In the genomic region with DNA sequence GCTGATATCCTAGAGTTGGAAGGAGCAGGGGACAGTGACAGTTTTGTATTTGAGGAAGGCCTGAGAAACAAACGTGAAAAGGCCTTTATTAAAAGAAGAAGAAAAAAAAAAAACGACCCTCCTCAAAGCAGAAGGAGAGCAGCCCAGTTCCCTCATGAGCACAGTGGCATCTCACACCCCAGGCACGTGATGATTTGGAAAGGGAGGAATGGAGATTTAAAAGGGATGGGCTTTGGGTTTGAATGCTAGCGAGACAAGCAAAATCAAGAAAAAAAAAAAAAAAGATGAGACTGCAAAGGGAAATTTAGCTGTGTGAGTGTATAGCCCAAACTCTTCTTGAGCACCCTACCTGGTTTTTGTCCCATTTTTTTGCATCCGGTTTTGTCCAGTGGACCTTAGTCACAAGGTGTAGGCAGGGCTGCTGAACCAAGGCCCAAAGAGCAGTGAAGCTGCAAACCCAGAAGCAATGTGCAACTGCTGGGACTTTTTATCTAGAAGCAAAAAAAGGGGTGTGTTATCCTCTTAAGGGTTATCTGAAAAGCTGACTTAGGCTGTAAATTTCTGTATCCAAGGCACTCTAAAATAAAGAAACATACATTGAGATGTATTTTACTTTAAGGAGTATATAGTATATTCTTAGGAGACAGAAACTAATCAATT, we compare ENCODE assay signal across 9 cellular contexts. TPM values are rescaled to one million over a fixed set of nuclear protein-coding genes. Genes with fewer than 3 reads are reported as not detected.
DNase-seq lines count a peak whose midpoint lies in the region; ATAC-seq, FAIRE-seq and TF ChIP-seq lines count a peak whose summit lies in the region.
"Had no signal": no experiment of that assay in that cellular context is flagged by ENCODE, and none has a peak within 500 bp of the region (broad histone marks: within the 10 kb centered on the region; RNA-seq: fewer than 3 reads in every experiment).

No MANE protein-coding gene starts in this region.

- intact Hi-C loops in GM12878 (cut with micrococcal nuclease; ENCODE audit: unreplicated experiment), result no loop called here
- intact Hi-C loops in thyroid gland (cut with DNase I), result loop anchor here (10.0 kb wide), 1 partner anchor 52 kb away; the partner anchor contains the start of gene RREB1
- intact Hi-C loops in testis (cut with DNase I; ENCODE audit: low total_unique reads), result no loop called here

- peaks cover 2% of the 10 kb centered on the region for H3K27me3 Mint-ChIP-seq in activated T-cell treated with anti-CD3 and anti-CD28 coated beads, Interleukin-2, amount 50 U/mL, for 4 hours (ENCODE audit: low read depth)
- no peaks in the 10 kb centered on the region for H3K27me3 Mint-ChIP-seq in mesothelial cell of epicardium (ENCODE audit: low read depth)

- H3K9me3 Mint-ChIP-seq in activated T-cell treated with anti-CD3 and anti-CD28 coated beads, Interleukin-2, amount 50 U/mL, for 4 hours, result no peaks in the 10 kb centered on the region
- no peaks in the 10 kb centered on the region for H3K9me3 Mint-ChIP-seq in mesothelial cell of epicardium

- H3K27me3 ChIP-seq in GM12878 (replicated peaks in 1 of 2; ENCODE audit: control insufficient read depth in 2 of 2, insufficient read depth in 2 of 2, low read length in 1 of 2), result peaks cover 0 to 5% of the 10 kb centered on the region in 2 experiments; a peak in 3 of 4 replicates
- H3K27me3 ChIP-seq in thyroid gland, result no peaks in the 10 kb centered on the region
- no peaks in the 10 kb centered on the region for H3K27me3 ChIP-seq in testis

- DNase-seq in activated T-cell treated with anti-CD3 and anti-CD28 coated beads, Interleukin-2, amount 50 U/mL, for 4 hours, result no peak
- no peak for DNase-seq in activated T-cell treated with anti-CD3 and anti-CD28 coated beads, Interleukin-2, amount 50 U/mL, for 1 hour
- no peak for DNase-seq in GM12878 (ENCODE audit: low read depth, low spot score)
- DNase-seq in mesothelial cell of epicardium (ENCODE audit: low spot score in 2 of 2, unreplicated experiment in 2 of 2), result no peak
- peak; percentile 78 to 81 for DNase-seq in thyroid gland
- DNase-seq in amniotic stem cell (lab: John Stamatoyannopoulos, UW), result no peak
- no peak for DNase-seq in testis

- SMC1A ChIA-PET in GM12878 (lab: Charles Lee; ENCODE audit: uncharacterized antibody, unreplicated experiment), result interaction anchor here (0.8 kb wide), 1 partner anchor 17 kb away, joined by 3 read pairs; no protein-coding TSS in a partner anchor

- no peak for ATAC-seq in activated T-cell treated with anti-CD3 and anti-CD28 coated beads, Interleukin-2, amount 50 U/mL, for 4 hours
- no peak for ATAC-seq in GM12878
- no peak for ATAC-seq in GM18907 (IDR thresholded peaks at IDR 0.05; ENCODE audit: unreplicated experiment)

- FAIRE-seq in GM12878 (lab: Jason Lieb, UNC), result no peak
- FAIRE-seq: GM18507 had no signal

- POLR2A ChIA-PET in GM12878 (lab: Charles Lee), result interaction anchor here (0.6 to 1.3 kb wide), 2 partner anchors 17 to 314 kb away, joined by 3 read pairs; no protein-coding TSS in a partner anchor

- CTCF ChIA-PET in GM12878 (lab: Yijun Ruan, JAX), result interaction anchor here (1.0 kb wide), 1 partner anchor 9 kb away, joined by 3 read pairs; no protein-coding TSS in a partner anchor

- peak overlapping the region; percentile 69 for H3K4me3 Mint-ChIP-seq in activated T-cell treated with anti-CD3 and anti-CD28 coated beads, Interleukin-2, amount 50 U/mL, for 4 hours
- H3K4me3 Mint-ChIP-seq in mesothelial cell of epicardium, result peak overlapping the region; percentile 66

- WGBS in GM12878 (ENCODE audit: insufficient coverage, insufficient replicate concordance, low lambda C conversion rate, missing lambda C conversion rate), result 49% methylated on average over 5 of the region's 5 CpGs
- WGBS in thyroid gland, 2 donors, result 44 to 50% methylated on average over 5 of the region's 5 CpGs
- WGBS in testis, 2 donors, result 10 to 15% methylated on average over 5 of the region's 5 CpGs

- in situ Hi-C loops in GM12878 (cut with MboI), result no loop called here

- no peaks in the 10 kb centered on the region for H4K20me1 ChIP-seq in GM12878 (ENCODE audit: control insufficient read depth, insufficient read depth)

- H3K9ac ChIP-seq in GM12878 (ENCODE audit: control insufficient read depth, insufficient read depth, low read length), result no peak overlapping the region

- TF ChIP-seq POLR2A in GM12878 (IDR thresholded peaks at IDR 0.05; ENCODE audit: low read depth, low read length) (no peak), thyroid gland (IDR thresholded peaks at IDR 0.05) (peak in 1 of 2 donors; percentile 30), testis (IDR thresholded peaks at IDR 0.05) (no peak)

- H3K9me3 ChIP-seq in GM12878 (replicated peaks; ENCODE audit: control insufficient read depth, insufficient read depth, low read length) (no peaks in the 10 kb centered on the region), thyroid gland (no peaks in the 10 kb centered on the region), testis (no peaks in the 10 kb centered on the region)

- TF ChIP-seq CTCF in GM12878 (IDR thresholded peaks at IDR 0.05 in 2 of 3, conservative IDR thresholded peaks at IDR 0.05 in 1 of 3; ENCODE audit: control insufficient read depth in 2 of 3, extremely low read depth in 1 of 3, insufficient read depth in 1 of 3, low read depth in 3 of 3, low read length in 3 of 3), result no peak
- TF ChIP-seq CTCF in mesothelial cell of epicardium (IDR thresholded peaks at IDR 0.05; ENCODE audit: unreplicated experiment), result no peak
- TF ChIP-seq CTCF in thyroid gland (IDR thresholded peaks at IDR 0.05), result peak in 1 of 6 experiments; percentile 4
- TF ChIP-seq CTCF in testis (IDR thresholded peaks at IDR 0.05), result no peak

- no peak for TF ChIP-seq RAD21 in GM12878 (IDR thresholded peaks at IDR 0.05; ENCODE audit: insufficient read depth, low read depth, low read length)

- peaks cover 5% of the 10 kb centered on the region for H3K4me1 ChIP-seq in GM12878 (ENCODE audit: control insufficient read depth, insufficient read depth, low read length)
- peaks cover 4 to 30% of the 10 kb centered on the region in 2 donors for H3K4me1 ChIP-seq in thyroid gland
- H3K4me1 ChIP-seq in testis, result peaks cover 9% of the 10 kb centered on the region

- H3K36me3 ChIP-seq in GM12878 (ENCODE audit: control insufficient read depth in 2 of 2, insufficient read depth in 2 of 2, low read length in 1 of 2), result no peaks in the 10 kb centered on the region
- no peaks in the 10 kb centered on the region for H3K36me3 ChIP-seq in thyroid gland
- no peaks in the 10 kb centered on the region for H3K36me3 ChIP-seq in testis (ENCODE audit: low read depth, missing control alignments)

- no peak overlapping the region for H3K27ac ChIP-seq in GM12878 (ENCODE audit: control insufficient read depth, insufficient read depth)
- peak overlapping the region; percentile 88 to 97 (median 95) for H3K27ac ChIP-seq in thyroid gland
- peak overlapping the region in 1 of 2 donors; percentile 90 for H3K27ac ChIP-seq in testis

- no peak overlapping the region for H3K4me3 ChIP-seq in GM12878
- H3K4me3 ChIP-seq in thyroid gland (replicated peaks in 1 of 3), result no peak overlapping the region
- peak overlapping the region in 1 of 2 donors; percentile 80 for H3K4me3 ChIP-seq in testis

- BruUV-seq in GM12878 (replicated peaks; lab: Mats Ljungman, UMichigan), result no TSS peak

- H3K4me2 ChIP-seq in GM12878 (ENCODE audit: control insufficient read depth, insufficient read depth), result no peak overlapping the region

- H3K4me1 Mint-ChIP-seq in activated T-cell treated with anti-CD3 and anti-CD28 coated beads, Interleukin-2, amount 50 U/mL, for 4 hours (ENCODE audit: low read depth), result peaks cover 9% of the 10 kb centered on the region
- peaks cover 16% of the 10 kb centered on the region for H3K4me1 Mint-ChIP-seq in mesothelial cell of epicardium

- TF ChIP-seq EP300 in GM12878 (IDR thresholded peaks at IDR 0.05; ENCODE audit: borderline replicate concordance in 1 of 2, control insufficient read depth in 1 of 2, low read depth in 2 of 2, low read length in 2 of 2), result no peak

- peaks cover 2% of the 10 kb centered on the region for H3K36me3 Mint-ChIP-seq in activated T-cell treated with anti-CD3 and anti-CD28 coated beads, Interleukin-2, amount 50 U/mL, for 4 hours (ENCODE audit: insufficient read depth)
- no peaks in the 10 kb centered on the region for H3K36me3 Mint-ChIP-seq in mesothelial cell of epicardium

- H2AFZ ChIP-seq in GM12878 (ENCODE audit: control insufficient read depth, low read depth, low read length), result peak overlapping the region; percentile 56; the same call in 1 of the 2 replicates

- RAD21 ChIA-PET in GM12878 (lab: Charles Lee; ENCODE audit: unreplicated experiment), result interaction anchor here (1.2 kb wide), 1 partner anchor 20 kb away, joined by 3 read pairs; no protein-coding TSS in a partner anchor

- peak overlapping the region; percentile 84 for H3K27ac Mint-ChIP-seq in mesothelial cell of epicardium

- H3K79me2 ChIP-seq in GM12878 (ENCODE audit: control insufficient read depth, insufficient read depth, low read length), result no peaks in the 10 kb centered on the region

TF ChIP-seq in GM12878, 131 proteins besides CTCF, POLR2A, EP300 and RAD21 (continues in another document):
- TF ChIP-seq NFYA (IDR thresholded peaks at IDR 0.05; ENCODE audit: borderline replicate concordance, low read depth, low read length) (no peak), NBN (IDR thresholded peaks at IDR 0.05) (no peak)

RNA-seq across cellular contexts. Expression of gene RREB1, which starts 54.5 kb away (rescaled TPM):
- 10 to 100 TPM; 18.5 to 20.7 (median 19.2) TPM for total RNA-seq in activated T-cell treated with anti-CD3 and anti-CD28 coated beads, Interleukin-2, amount 50 U/mL, for 4 hours
- total RNA-seq in GM12878 (2013; cell fraction: nucleolus; rRNA removed), result 160 and 173 TPM in 2 replicates
- 12.3 and 14.9 TPM in 2 replicates for total RNA-seq in GM12878 (2014; rRNA removed)
- 12.4 and 12.5 TPM in 2 replicates for total RNA-seq in GM12878 (2014; rRNA removed; fragmentation: Illumina TruSeq; extraction: Trizol)
- 27.3 and 30.3 TPM in 2 replicates for total RNA-seq in GM12878 (2021)
- polyA plus RNA-seq in GM12878 (2011; ENCODE audit: low read depth), result 5.8 TPM
- 2.9 and 3.1 TPM in 2 replicates for polyA plus RNA-seq in GM12878 (2011; rRNA removed)
- polyA plus RNA-seq in GM12878 (2011; cell fraction: cytosol; rRNA removed), result 2.9 and 4.9 TPM in 2 replicates
- 13.5 and 17.6 TPM in 2 replicates for polyA plus RNA-seq in GM12878 (2011; cell fraction: nucleus; rRNA removed)
- polyA plus RNA-seq in GM12878 (2012), result 11.1 and 11.2 TPM in 2 replicates
- polyA plus RNA-seq in GM12878 (2014; fragmentation: Illumina TruSeq; extraction: Trizol), result 4.4 and 7.2 TPM in 2 replicates
- 1 to 10 TPM; 1.9 to 2.1 TPM for polyA plus RNA-seq in GM12878 (2014; fragmentation: Nextera tagmentation; extraction: Ambion mirVana)
- 9.3 and 11.3 TPM in 2 replicates for polyA plus RNA-seq in GM12878 (2014; rRNA removed)
- 1 to 10 TPM; 7.9 to 9.9 TPM for polyA plus RNA-seq in GM12878 (2016; fragmentation: Nextera tagmentation; extraction: Ambion mirVana)
- polyA minus RNA-seq in GM12878 (2011; rRNA and poly(A)+ RNA removed), result 39.6 and 43.2 TPM in 2 replicates
- polyA minus RNA-seq in GM12878 (2011; cell fraction: cytosol; rRNA and poly(A)+ RNA removed), result 10.9 and 14.4 TPM in 2 replicates
- polyA minus RNA-seq in GM12878 (2011; cell fraction: nucleus; rRNA and poly(A)+ RNA removed), result 39.0 and 65.1 TPM in 2 replicates
- 55.4 to 63.0 TPM (median 57.5 TPM) in 3 replicates for total RNA-seq in mesothelial cell of epicardium
- total RNA-seq in thyroid gland, result 10 to 100 TPM; 48.0 to 91.3 (median 57.1) TPM
- total RNA-seq in testis, result 10 to 100 TPM; 75.0 to 79.2 TPM
- polyA plus RNA-seq in testis (ENCODE audit: insufficient read depth, low read depth, low replicate concordance), result 30.0 TPM

Comparison
In these comparisons a context has a peak if more than half of its experiments do, and no peak if none do; other contexts are left out.
1. DNase-seq: peak in thyroid gland (2 of 2); none in activated T-cell treated with anti-CD3 and anti-CD28 coated beads, Interleukin-2, amount 50 U/mL, for 4 hours (single experiment), activated T-cell treated with anti-CD3 and anti-CD28 coated beads, Interleukin-2, amount 50 U/mL, for 1 hour (single experiment), GM12878 (single experiment), mesothelial cell of epicardium (0 of 2), amniotic stem cell (single experiment) and testis (single experiment).